ENCODE assay signal across 9 cellular contexts in genomic region chr7:149773446-149774236, GRCh38. TPM values are rescaled to one million over a fixed set of nuclear protein-coding genes. Genes with fewer than 3 reads are reported as not detected.
A peak's percentile ranks its signal among the peaks of the same experiment; 100 is the strongest.
DNase-seq lines count a peak whose midpoint lies in the region; ATAC-seq, FAIRE-seq and TF ChIP-seq lines count a peak whose summit lies in the region.
"Had no signal": no experiment of that assay in that cellular context is flagged by ENCODE, and none has a peak within 500 bp of the region (broad histone marks: within the 10 kb centered on the region; RNA-seq: fewer than 3 reads in every experiment).

Gene ZNF467 (minus strand): TSS chr7:149773588. CDS start chr7:149771032, 2,556 bp downstream.

- H3K4me3 ChIP-seq in bronchial epithelial cell (ENCODE audit: low read depth, low read length), result peak within 1 kb of the TSS; percentile 62

- peaks cover 8% of the 10 kb centered on the region for H3K27me3 ChIP-seq in bronchial epithelial cell (ENCODE audit: control insufficient read depth, insufficient read depth, low read length)
- H3K27me3 ChIP-seq in layer of hippocampus (ENCODE audit: control insufficient read depth, insufficient read depth, low read length), result no peaks in the 10 kb centered on the region

- peak; percentile 14 to 43 (median 25) for ATAC-seq in T-cell (replicated peaks in 1 of 4)
- no peak for ATAC-seq in GM21529 (IDR thresholded peaks at IDR 0.05; ENCODE audit: unreplicated experiment)

- H3K27me3 Mint-ChIP-seq in T-cell, result no peaks in the 10 kb centered on the region

- POLR2A ChIA-PET in T-cell (lab: Charles Lee), result no interaction called here

- no peak within 1 kb of the TSS for H3K27ac Mint-ChIP-seq in T-cell

- peak within 1 kb of the TSS; percentile 76 to 82 (median 81) for H3K4me3 Mint-ChIP-seq in T-cell

- no peak for TF ChIP-seq CTCF in bronchial epithelial cell (IDR thresholded peaks at IDR 0.05; ENCODE audit: insufficient read depth, low read length, severe bottlenecking)
- TF ChIP-seq CTCF in GM10266 (IDR thresholded peaks at IDR 0.05; ENCODE audit: control insufficient read depth, insufficient read depth, low read depth, missing control alignments), result no peak

- DNase-seq in activated CD8-positive, alpha-beta memory T cell treated with anti-CD3 and anti-CD28 coated beads for 1 hour (ENCODE audit: extremely low read depth in 1 of 2, low read depth in 1 of 2), result peak; percentile 24 to 41
- no peak for DNase-seq in activated CD8-positive, alpha-beta memory T cell treated with anti-CD3 and anti-CD28 coated beads, Interleukin-2, amount 50 U/mL, for 48 hours
- DNase-seq in T-cell (peak; percentile 10 to 66 (median 54)), bronchial epithelial cell (ENCODE audit: low read depth) (no peak), GM10266 (ENCODE audit: extremely low spot score) (no peak)
- DNase-seq in stimulated activated CD4-positive, alpha-beta T cell treated with anti-CD3 and anti-CD28 coated beads, Interleukin-2, amount 100 ng/mL, for 24 hours, result peak; percentile 36 to 46

- CTCF ChIA-PET in T-cell (lab: Charles Lee), result interaction anchor here (0.6 kb wide), 3 partner anchors 32 to 65 kb away, joined by 4 to 5 read pairs (median 5); partner anchors contain the start of gene ZNF862 (in 1 of the 2)

- no peaks in the 10 kb centered on the region for H3K36me3 Mint-ChIP-seq in T-cell

- H3K36me3 ChIP-seq in bronchial epithelial cell (ENCODE audit: control insufficient read depth, insufficient read depth, low read length), result no peaks in the 10 kb centered on the region

- FAIRE-seq in bronchial epithelial cell (lab: Jason Lieb, UNC), result no peak

- H3K27ac ChIP-seq in layer of hippocampus (ENCODE audit: low read depth, low read length), result peak within 1 kb of the TSS; percentile 65
- H3K27ac ChIP-seq: epithelial cell of prostate had no signal

- no peaks in the 10 kb centered on the region for H3K9me3 Mint-ChIP-seq in T-cell

- H3K4me1 Mint-ChIP-seq in T-cell, result peaks cover 10 to 11% (median 10%) of the 10 kb centered on the region in 3 donors

RNA-seq across cellular contexts. Expression of gene ZNF467, which starts in this region (rescaled TPM):
- total RNA-seq in T-cell (1 to 10 TPM; 3.0 to 5.3 (median 4.5) TPM), bronchial epithelial cell (0.26 and 3.5 TPM in 2 replicates)

Comparison
In these comparisons a context has a peak if more than half of its experiments do, and no peak if none do; other contexts are left out.
1. DNase-seq: peak in activated CD8-positive, alpha-beta memory T cell treated with anti-CD3 and anti-CD28 coated beads for 1 hour (2 of 2), T-cell (34 of 34) and stimulated activated CD4-positive, alpha-beta T cell treated with anti-CD3 and anti-CD28 coated beads, Interleukin-2, amount 100 ng/mL, for 24 hours (2 of 2); none in activated CD8-positive, alpha-beta memory T cell treated with anti-CD3 and anti-CD28 coated beads, Interleukin-2, amount 50 U/mL, for 48 hours (single experiment), bronchial epithelial cell (single experiment) and GM10266 (single experiment).